ENCODE assay signal across 11 cellular contexts in genomic region chr13:22161871-22162270, GRCh38.
DNase-seq lines count a peak whose midpoint lies in the region; ATAC-seq and TF ChIP-seq lines count a peak whose summit lies in the region.
"Had no signal": no experiment of that assay in that cellular context is flagged by ENCODE, and none has a peak within 500 bp of the region (broad histone marks: within the 10 kb centered on the region; RNA-seq: fewer than 3 reads in every experiment).

No MANE protein-coding gene starts in this region.

- peaks cover 21 to 29% (median 23%) of the 10 kb centered on the region in 3 donors for H3K4me1 Mint-ChIP-seq in naive B cell
- no peaks in the 10 kb centered on the region for H3K4me1 Mint-ChIP-seq in endodermal cell

- H3K36me3 ChIP-seq in endodermal cell (ENCODE audit: control insufficient read depth, insufficient read depth, low read length), result no peaks in the 10 kb centered on the region
- no peaks in the 10 kb centered on the region for H3K36me3 ChIP-seq in HAP-1 (replicated peaks)

- H3K36me3 Mint-ChIP-seq in naive B cell (no peaks in the 10 kb centered on the region), endodermal cell (ENCODE audit: low read depth) (no peaks in the 10 kb centered on the region)

- 92 to 94% methylated on average over 3 of the region's 3 CpGs for WGBS in endodermal cell (ENCODE audit: insufficient coverage in 1 of 2, insufficient read length in 1 of 2), 2 experiments

- H3K4me3 Mint-ChIP-seq in naive B cell (peak overlapping the region in 7 of 8 donors; percentile 11 to 64 (median 25)), endodermal cell (no peak overlapping the region)

- no peaks in the 10 kb centered on the region for H3K9me3 ChIP-seq in endodermal cell (ENCODE audit: control insufficient read depth, low read length)
- H3K9me3 ChIP-seq in HAP-1, result no peaks in the 10 kb centered on the region; the same call in none of the 2 replicates

- in situ Hi-C loops in HAP-1 (cut with MboI; ENCODE audit: low sequenced_read_pairs), result no loop called here

- DNase-seq in naive B cell (peak; percentile 46), endodermal cell (no peak), HAP-1 (ENCODE audit: low spot score in 2 of 2) (no peak)
- DNase-seq: Kasumi-1 had no signal

- H3K27me3 Mint-ChIP-seq in naive B cell, result peaks cover 0 to 7% (median 0%) of the 10 kb centered on the region in 3 donors
- no peaks in the 10 kb centered on the region for H3K27me3 Mint-ChIP-seq in endodermal cell (ENCODE audit: insufficient read depth)

- H3K27me3 ChIP-seq in endodermal cell (ENCODE audit: control insufficient read depth, insufficient read depth, low read length, poor library complexity, severe bottlenecking), result no peaks in the 10 kb centered on the region
- no peaks in the 10 kb centered on the region for H3K27me3 ChIP-seq in HAP-1 (ENCODE audit: low read depth)

- no peak overlapping the region for H3K27ac ChIP-seq in endodermal cell (ENCODE audit: low read depth, low read length)

- no peak for TF ChIP-seq CTCF in endodermal cell (conservative IDR thresholded peaks at IDR 0.05)

- H3K27ac Mint-ChIP-seq in naive B cell (peak overlapping the region in 1 of 6 donors; percentile 6), endodermal cell (no peak overlapping the region)

- H3K9me3 Mint-ChIP-seq in naive B cell (peaks cover 0 to 8% (median 0%) of the 10 kb centered on the region in 7 donors), endodermal cell (no peaks in the 10 kb centered on the region)

- peak; percentile 83 for ATAC-seq in GM18870 (IDR thresholded peaks at IDR 0.05; ENCODE audit: unreplicated experiment)
- ATAC-seq in GM21576 (IDR thresholded peaks at IDR 0.05; ENCODE audit: unreplicated experiment), result peak; percentile 89
- ATAC-seq in HG03378 (IDR thresholded peaks at IDR 0.05; ENCODE audit: unreplicated experiment), result peak; percentile 91
- ATAC-seq in naive B cell (ENCODE audit: low read depth in 2 of 2), result peak; percentile 94 to 95
- ATAC-seq in esophagus mucosa, result no peak
- ATAC-seq: left lobe of liver, Right ventricle myocardium inferior, sciatic nerve had no signal

- H3K4me1 ChIP-seq in endodermal cell (ENCODE audit: control insufficient read depth, insufficient read depth, low read length) (no peaks in the 10 kb centered on the region), HAP-1 (no peaks in the 10 kb centered on the region)

- no peak overlapping the region for H3K4me3 ChIP-seq in endodermal cell (ENCODE audit: low read length)
- H3K4me3 ChIP-seq in HAP-1, result no peak overlapping the region

- H3K9ac ChIP-seq in endodermal cell (ENCODE audit: extremely low read depth, low read length, poor library complexity, severe bottlenecking), result no peak overlapping the region
